ENCODE assay signal across 20 cellular contexts in genomic region chr17:4896332-4897197, GRCh38. TPM values are rescaled to one million over a fixed set of nuclear protein-coding genes. Genes with fewer than 3 reads are reported as not detected.
"Had no signal": no experiment of that assay in that cellular context is flagged by ENCODE, and none has a peak within 500 bp of the region (broad histone marks: within the 10 kb centered on the region; RNA-seq: fewer than 3 reads in every experiment).

No MANE protein-coding gene starts in this region.

- DNase-seq: activated CD4-positive, alpha-beta T cell treated with anti-CD3 and anti-CD28 coated beads for 1 hour; activated CD4-positive, alpha-beta T cell treated with anti-CD3 and anti-CD28 coated beads, Interleukin-2, amount 50 U/mL, for 4 hours; activated effector memory CD4-positive, alpha-beta T cell treated with anti-CD3 and anti-CD28 coated beads, Interleukin-2, amount 50 U/mL, for 16 hours; activated naive CD4-positive, alpha-beta T cell treated with anti-CD3 and anti-CD28 coated beads, Interleukin-2, amount 50 U/mL, for 16 hours; activated T-cell treated with anti-CD3 and anti-CD28 coated beads, Interleukin-2, amount 50 U/mL, for 72 hours; aorta; cortex of kidney; esophagus squamous epithelium; immature natural killer cell; naive thymus-derived CD8-positive, alpha-beta T cell; occipital lobe; stimulated activated CD4-positive, alpha-beta T cell treated with anti-CD3 and anti-CD28 coated beads, Interleukin-2, amount 100 ng/mL, for 24 hours; stimulated activated naive CD8-positive, alpha-beta T cell treated with anti-CD3 and anti-CD28 coated beads, Interleukin-15, Interleukin-2, amounts not matched to agents 100 U/mL and 50 U/mL, for 24 hours; substantia nigra; tibial artery had no signal

- H3K9me3 ChIP-seq: esophagus squamous epithelium, tibial artery had no signal

- FAIRE-seq: endometrium had no signal

- ATAC-seq: activated T-cell treated with anti-CD3 and anti-CD28 coated beads, Interleukin-2, amount 50 U/mL, for 72 hours; naive thymus-derived CD8-positive, alpha-beta T cell; stimulated activated naive CD8-positive, alpha-beta T cell treated with anti-CD3 and anti-CD28 coated beads, Interleukin-15, Interleukin-2, amounts not matched to agents 100 U/mL and 50 U/mL, for 24 hours had no signal

- H3K4me3 ChIP-seq: esophagus squamous epithelium, tibial artery had no signal

- H3K27ac ChIP-seq: esophagus squamous epithelium, tibial artery had no signal

RNA-seq across cellular contexts. Expression of gene GP1BA, which starts 35.5 kb away (rescaled TPM):
- total RNA-seq: activated CD8-positive, alpha-beta memory T cell treated with anti-CD3 and anti-CD28 coated beads for 36 hours; esophagus squamous epithelium; lower leg skin; naive thymus-derived CD8-positive, alpha-beta T cell; occipital lobe; posterior vena cava; urinary bladder had no signal
